In the genomic region with DNA sequence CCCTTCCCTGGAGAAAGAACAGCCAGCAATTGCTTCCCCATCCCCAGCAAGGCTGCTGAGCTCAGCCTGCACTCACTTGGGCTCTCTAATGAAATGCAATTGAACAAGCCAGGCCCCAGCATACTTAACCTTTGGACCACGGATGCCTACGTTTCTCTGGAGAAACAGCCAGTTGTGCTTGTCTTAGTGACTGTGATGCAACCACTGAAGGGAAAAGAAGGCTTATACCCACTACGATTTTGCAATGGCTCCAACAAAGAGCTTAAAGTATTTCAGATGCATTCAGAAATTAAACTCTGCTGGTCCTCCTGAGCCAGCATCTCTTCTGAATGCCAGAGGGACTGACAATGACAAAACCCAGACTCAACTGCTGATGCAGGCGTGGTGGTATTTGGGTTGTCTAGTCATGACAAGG, we compare ENCODE assay signal across 17 cellular contexts. TPM values are rescaled to one million over a fixed set of nuclear protein-coding genes. Genes with fewer than 3 reads are reported as not detected.
A peak's percentile ranks its signal among the peaks of the same experiment; 100 is the strongest.
DNase-seq lines count a peak whose midpoint lies in the region; ATAC-seq and TF ChIP-seq lines count a peak whose summit lies in the region.
"Had no signal": no experiment of that assay in that cellular context is flagged by ENCODE, and none has a peak within 500 bp of the region (broad histone marks: within the 10 kb centered on the region; RNA-seq: fewer than 3 reads in every experiment).

No MANE protein-coding gene starts in this region.

- peaks cover 0 to 1% (median 0%) of the 10 kb centered on the region in 3 donors for H3K27me3 Mint-ChIP-seq in CD14-positive monocyte (ENCODE audit: low read depth in 3 of 3)

- DNase-seq in CD14-positive monocyte (ENCODE audit: low spot score) (no peak), LoVo (ENCODE audit: low spot score) (peak; percentile 9), epithelial cell of esophagus (ENCODE audit: low read depth) (peak; percentile 27), GM13976 (ENCODE audit: low spot score) (no peak), NCI-H1694 (lab: John Stamatoyannopoulos, UW) (no peak)
- DNase-seq: activated naive CD4-positive, alpha-beta T cell treated with Interleukin-2 at 50 U/mL for 16 hours; central memory CD4-positive, alpha-beta T cell; foreskin melanocyte; left colon; NCI-H1436; ovary; stimulated activated CD4-positive, alpha-beta T cell treated with anti-CD3 and anti-CD28 coated beads, Interleukin-2, amount 100 ng/mL, for 48 hours; stimulated activated naive CD8-positive, alpha-beta T cell treated with anti-CD3 and anti-CD28 coated beads, Interleukin-15, Interleukin-2, amounts not matched to agents 100 U/mL and 50 U/mL, for 24 hours had no signal

- peaks cover 44% of the 10 kb centered on the region for H3K4me1 ChIP-seq in mesodermal cell (ENCODE audit: control insufficient read depth, insufficient read depth, low read length, poor library complexity, severe bottlenecking)

- H3K27ac Mint-ChIP-seq in CD14-positive monocyte, result peak overlapping the region in 4 of 7 donors; percentile 48 to 78 (median 66)

- H3K9me3 Mint-ChIP-seq in CD14-positive monocyte, result peaks cover 0 to 2% (median 0%) of the 10 kb centered on the region in 7 donors

- H3K36me3 ChIP-seq in mesodermal cell (ENCODE audit: control insufficient read depth, insufficient read depth, low read length), result no peaks in the 10 kb centered on the region
- H3K36me3 ChIP-seq: ovary had no signal

- intact Hi-C loops in CD14-positive monocyte (cut with micrococcal nuclease), result loop anchor here (5.0 to 10.0 kb wide), 2 partner anchors 48 to 50 kb away; a partner anchor contains a TSS

- peaks cover 55% of the 10 kb centered on the region for H3K4me1 Mint-ChIP-seq in CD14-positive monocyte

- no peak for ATAC-seq in GM19467 (IDR thresholded peaks at IDR 0.05; ENCODE audit: unreplicated experiment)
- no peak for ATAC-seq in HG02870 (IDR thresholded peaks at IDR 0.05; ENCODE audit: unreplicated experiment)
- ATAC-seq: left colon; stimulated activated naive CD8-positive, alpha-beta T cell treated with anti-CD3 and anti-CD28 coated beads, Interleukin-15, Interleukin-2, amounts not matched to agents 100 U/mL and 50 U/mL, for 24 hours had no signal

- no peaks in the 10 kb centered on the region for H3K36me3 Mint-ChIP-seq in CD14-positive monocyte

- peak overlapping the region; percentile 81 for H3K27ac ChIP-seq in mesodermal cell (ENCODE audit: low read depth, low read length, severe bottlenecking)
- H3K27ac ChIP-seq: C4-2B, ovary had no signal

- H3K4me3 ChIP-seq in epithelial cell of esophagus (ENCODE audit: low read length) (no peak overlapping the region), mesodermal cell (ENCODE audit: extremely low read depth, insufficient read depth, low read length, poor library complexity, severe bottlenecking) (no peak overlapping the region)
- H3K4me3 ChIP-seq: ovary had no signal

- in situ Hi-C loops in GM13976 (cut with MboI; ENCODE audit: low sequenced_read_pairs, unreplicated experiment), result no loop called here

- H3K4me3 Mint-ChIP-seq in CD14-positive monocyte, result no peak overlapping the region

- WGBS in mesodermal cell (ENCODE audit: insufficient coverage in 2 of 2), 2 experiments, result 44 to 53% methylated on average over 2 to 3 of the region's 4 CpGs

- H3K9me3 ChIP-seq in mesodermal cell (ENCODE audit: control insufficient read depth, low read length), result no peaks in the 10 kb centered on the region
- H3K9me3 ChIP-seq: ovary had no signal

- TF ChIP-seq CTCF in CD14-positive monocyte (IDR thresholded peaks at IDR 0.05) (no peak), epithelial cell of esophagus (IDR thresholded peaks at IDR 0.05; ENCODE audit: insufficient read depth, low read depth, low read length, missing control alignments) (no peak), GM13976 (IDR thresholded peaks at IDR 0.05; ENCODE audit: borderline replicate concordance, control extremely low read depth, extremely low read depth, insufficient read depth, missing control alignments) (no peak)

RNA-seq across cellular contexts. Expression of a gene that starts 51.3 kb away (rescaled TPM):
- polyA plus RNA-seq in CD14-positive monocyte, result 1 to 10 TPM; 1.1 to 1.4 TPM
- polyA plus RNA-seq in mesodermal cell (2013, experiment 1 of 2), result 38.5 TPM
- polyA plus RNA-seq in mesodermal cell (2013, experiment 2 of 2), result 41.4 TPM

Comparison
In these comparisons a context has a peak if more than half of its experiments do, and no peak if none do; other contexts are left out.
1. DNase-seq: peak in LoVo (single experiment) and epithelial cell of esophagus (single experiment); none in CD14-positive monocyte (single experiment), GM13976 (single experiment) and NCI-H1694 (single experiment).